In genomic region chr5:76283670-76284069, GRCh38 we compare ENCODE assay signal across 24 cellular contexts.
A peak's percentile ranks its signal among the peaks of the same experiment; 100 is the strongest.
DNase-seq lines count a peak whose midpoint lies in the region; ATAC-seq, FAIRE-seq and TF ChIP-seq lines count a peak whose summit lies in the region.
"Had no signal": no experiment of that assay in that cellular context is flagged by ENCODE, and none has a peak within 500 bp of the region (broad histone marks: within the 10 kb centered on the region; RNA-seq: fewer than 3 reads in every experiment).

No MANE protein-coding gene starts in this region.

- H3K9me3 Mint-ChIP-seq in activated CD8-positive, alpha-beta T cell treated with anti-CD3 and anti-CD28 coated beads, Interleukin-2, amount 10 ng/mL, durations not matched to agents 7 days and 5 days (ENCODE audit: insufficient read depth): no peaks in the 10 kb centered on the region
- H3K9me3 Mint-ChIP-seq in activated CD8-positive, alpha-beta T cell treated with anti-CD3 and anti-CD28 coated beads for 36 hours: no peaks in the 10 kb centered on the region
- H3K9me3 Mint-ChIP-seq in GM23338 (no peaks in the 10 kb centered on the region), CD14-positive monocyte (peaks cover 0 to 7% (median 3%) of the 10 kb centered on the region in 7 donors)
- H3K9me3 Mint-ChIP-seq: CD8-positive, alpha-beta T cell had no signal

- no peak overlapping the region for H3K27ac Mint-ChIP-seq in activated CD8-positive, alpha-beta T cell treated with anti-CD3 and anti-CD28 coated beads, Interleukin-2, amount 10 ng/mL, durations not matched to agents 7 days and 5 days
- H3K27ac Mint-ChIP-seq in activated CD8-positive, alpha-beta T cell treated with anti-CD3 and anti-CD28 coated beads for 36 hours: no peak overlapping the region
- H3K27ac Mint-ChIP-seq in GM23338 (no peak overlapping the region), CD14-positive monocyte (no peak overlapping the region)
- H3K27ac Mint-ChIP-seq: B cell; CD8-positive, alpha-beta T cell had no signal

- H3K4me1 ChIP-seq in GM23338 (ENCODE audit: insufficient read depth): no peaks in the 10 kb centered on the region

- TF ChIP-seq CTCF in activated CD8-positive, alpha-beta T cell treated with anti-CD3 and anti-CD28 coated beads for 36 hours (IDR thresholded peaks at IDR 0.05): no peak
- no peak for TF ChIP-seq CTCF in bronchial epithelial cell (IDR thresholded peaks at IDR 0.05; ENCODE audit: insufficient read depth, low read length, severe bottlenecking)
- no peak for TF ChIP-seq CTCF in GM23338 (conservative IDR thresholded peaks at IDR 0.05; ENCODE audit: low read depth in 2 of 2)
- no peak for TF ChIP-seq CTCF in CD14-positive monocyte (IDR thresholded peaks at IDR 0.05)

- no peaks in the 10 kb centered on the region for H4K20me1 ChIP-seq in GM23338 (replicated peaks; ENCODE audit: insufficient read depth)

- H3K36me3 Mint-ChIP-seq in activated CD8-positive, alpha-beta T cell treated with anti-CD3 and anti-CD28 coated beads, Interleukin-2, amount 10 ng/mL, durations not matched to agents 7 days and 5 days (ENCODE audit: low read depth): no peaks in the 10 kb centered on the region
- H3K36me3 Mint-ChIP-seq in activated CD8-positive, alpha-beta T cell treated with anti-CD3 and anti-CD28 coated beads for 36 hours (ENCODE audit: low read depth): no peaks in the 10 kb centered on the region
- H3K36me3 Mint-ChIP-seq in GM23338 (ENCODE audit: low read depth) (no peaks in the 10 kb centered on the region), CD14-positive monocyte (no peaks in the 10 kb centered on the region)
- H3K36me3 Mint-ChIP-seq: CD8-positive, alpha-beta T cell had no signal

- no peak overlapping the region for H2AFZ ChIP-seq in GM23338
- H2AFZ ChIP-seq: GM23248 had no signal

- intact Hi-C loops in activated CD8-positive, alpha-beta T cell treated with anti-CD3 and anti-CD28 coated beads for 36 hours (cut with micrococcal nuclease): no loop called here
- intact Hi-C loops in left colon (cut with DNase I, micrococcal nuclease) (no loop called here), CD14-positive monocyte (cut with micrococcal nuclease) (no loop called here)

- H3K9me2 ChIP-seq in GM23338 (ENCODE audit: insufficient read depth): peaks cover 22% of the 10 kb centered on the region

- CTCF ChIA-PET in activated CD8-positive, alpha-beta T cell treated with anti-CD3 and anti-CD28 coated beads, Interleukin-2, amount 10 ng/mL, durations not matched to agents 7 days and 5 days (lab: Charles Lee): interaction anchor here (1.1 to 2.1 kb wide), 2 partner anchors 17 to 26 kb away, joined by 4 to 5 read pairs; no protein-coding TSS in a partner anchor
- CTCF ChIA-PET in activated CD8-positive, alpha-beta T cell treated with anti-CD3 and anti-CD28 coated beads for 36 hours (lab: Charles Lee): interaction anchor here (1.3 kb wide), 1 partner anchor 27 kb away, joined by 3 read pairs; no protein-coding TSS in a partner anchor

- no peak for FAIRE-seq in bronchial epithelial cell (lab: Jason Lieb, UNC)
- FAIRE-seq: HTR-8/SVneo had no signal

- H3K4me3 ChIP-seq in bronchial epithelial cell (ENCODE audit: low read depth, low read length) (no peak overlapping the region), GM23338 (no peak overlapping the region)
- H3K4me3 ChIP-seq: GM23248 had no signal

- H3K36me3 ChIP-seq in bronchial epithelial cell (ENCODE audit: control insufficient read depth, insufficient read depth, low read length): no peaks in the 10 kb centered on the region
- no peaks in the 10 kb centered on the region for H3K36me3 ChIP-seq in GM23338 (ENCODE audit: insufficient read depth)

- no peak for DNase-seq in activated CD8-positive, alpha-beta T cell treated with anti-CD3 and anti-CD28 coated beads, Interleukin-2, amount 10 ng/mL, durations not matched to agents 7 days and 5 days
- DNase-seq in activated CD8-positive, alpha-beta T cell treated with anti-CD3 and anti-CD28 coated beads for 36 hours: no peak
- DNase-seq in bronchial epithelial cell (ENCODE audit: low read depth) (peak; percentile 99), left colon (no peak), GM23338 (ENCODE audit: low spot score) (no peak), putamen (ENCODE audit: low spot score) (no peak), CD14-positive monocyte (ENCODE audit: low spot score) (no peak)
- DNase-seq: Calu3; CD8-positive, alpha-beta T cell; GF-D8; GM23248; HCEC 1CT; IMR-90; MM.1S; NCI-H1092; NCI-H1436 treated with DMSO at 0.1 percent for 48 hours; NCI-H2029 treated with DMSO at 0.1 percent for 48 hours; NCI-H2171; NCI-H446 treated with DMSO at 0.1 percent for 48 hours; OCI-M1; SIG-M5 had no signal

- no peak overlapping the region for H3K4me2 ChIP-seq in GM23338

- no peaks in the 10 kb centered on the region for H3K27me3 ChIP-seq in bronchial epithelial cell (ENCODE audit: control insufficient read depth, insufficient read depth, low read length)
- H3K27me3 ChIP-seq in GM23338 (ENCODE audit: insufficient read depth): no peaks in the 10 kb centered on the region

- H3K27ac ChIP-seq in GM23338 (ENCODE audit: low read depth): no peak overlapping the region
- H3K27ac ChIP-seq: GM23248, HL-60 had no signal

- H3K4me3 Mint-ChIP-seq in activated CD8-positive, alpha-beta T cell treated with anti-CD3 and anti-CD28 coated beads, Interleukin-2, amount 10 ng/mL, durations not matched to agents 7 days and 5 days: no peak overlapping the region
- no peak overlapping the region for H3K4me3 Mint-ChIP-seq in activated CD8-positive, alpha-beta T cell treated with anti-CD3 and anti-CD28 coated beads for 36 hours
- H3K4me3 Mint-ChIP-seq in GM23338: no peak overlapping the region
- no peak overlapping the region for H3K4me3 Mint-ChIP-seq in CD14-positive monocyte
- H3K4me3 Mint-ChIP-seq: B cell; CD8-positive, alpha-beta T cell had no signal

- H3K79me2 ChIP-seq in GM23338 (replicated peaks; ENCODE audit: insufficient read depth): no peaks in the 10 kb centered on the region

- H3K27me3 Mint-ChIP-seq in activated CD8-positive, alpha-beta T cell treated with anti-CD3 and anti-CD28 coated beads, Interleukin-2, amount 10 ng/mL, durations not matched to agents 7 days and 5 days (ENCODE audit: low read depth): peaks cover 2% of the 10 kb centered on the region
- H3K27me3 Mint-ChIP-seq in activated CD8-positive, alpha-beta T cell treated with anti-CD3 and anti-CD28 coated beads for 36 hours: no peaks in the 10 kb centered on the region
- H3K27me3 Mint-ChIP-seq in GM23338 (ENCODE audit: insufficient read depth, low read depth, poor library complexity): peaks cover 5% of the 10 kb centered on the region
- H3K27me3 Mint-ChIP-seq in CD14-positive monocyte (ENCODE audit: low read depth in 3 of 3): no peaks in the 10 kb centered on the region
- H3K27me3 Mint-ChIP-seq: B cell had no signal

- ATAC-seq in activated CD8-positive, alpha-beta T cell treated with anti-CD3 and anti-CD28 coated beads, Interleukin-2, amount 10 ng/mL, durations not matched to agents 7 days and 5 days: peak; percentile 51
- no peak for ATAC-seq in activated CD8-positive, alpha-beta T cell treated with anti-CD3 and anti-CD28 coated beads for 36 hours
- ATAC-seq in left colon (peak; percentile 70), GM23338 (no peak)
- ATAC-seq: CD8-positive, alpha-beta T cell had no signal

- peaks cover 5% of the 10 kb centered on the region for H3K4me1 Mint-ChIP-seq in activated CD8-positive, alpha-beta T cell treated with anti-CD3 and anti-CD28 coated beads, Interleukin-2, amount 10 ng/mL, durations not matched to agents 7 days and 5 days (ENCODE audit: low read depth)
- H3K4me1 Mint-ChIP-seq in activated CD8-positive, alpha-beta T cell treated with anti-CD3 and anti-CD28 coated beads for 36 hours (ENCODE audit: low read depth): no peaks in the 10 kb centered on the region
- H3K4me1 Mint-ChIP-seq in GM23338 (no peaks in the 10 kb centered on the region), CD14-positive monocyte (peaks cover 2% of the 10 kb centered on the region)
- H3K4me1 Mint-ChIP-seq: B cell had no signal

- POLR2A ChIA-PET in activated CD8-positive, alpha-beta T cell treated with anti-CD3 and anti-CD28 coated beads, Interleukin-2, amount 10 ng/mL, durations not matched to agents 7 days and 5 days (lab: Charles Lee): no interaction called here
- POLR2A ChIA-PET in activated CD8-positive, alpha-beta T cell treated with anti-CD3 and anti-CD28 coated beads for 36 hours (lab: Charles Lee): interaction anchor here (0.8 kb wide), 1 partner anchor 449 kb away, joined by 3 read pairs; no protein-coding TSS in a partner anchor

- no peaks in the 10 kb centered on the region for H3F3A ChIP-seq in GM23338 (replicated peaks; ENCODE audit: low read depth)

TF ChIP-seq in GM23338, 12 proteins besides CTCF, POLR2A, EP300 and RAD21 (continues in another document):
- TF ChIP-seq CREB1 (CRISPR knock-in tag; IDR thresholded peaks at IDR 0.05; ENCODE audit: low read depth): no peak
- no peak for TF ChIP-seq ZNF114 (CRISPR knock-in tag; IDR thresholded peaks at IDR 0.05)
- no peak for TF ChIP-seq JUNB (IDR thresholded peaks at IDR 0.05; ENCODE audit: unreplicated experiment)
- TF ChIP-seq ETS1 (IDR thresholded peaks at IDR 0.05): no peak
- no peak for TF ChIP-seq STAT1 (IDR thresholded peaks at IDR 0.05; ENCODE audit: unreplicated experiment)
- no peak for TF ChIP-seq EZH2 (IDR thresholded peaks at IDR 0.05; ENCODE audit: low read depth, unreplicated experiment)
- no peak for TF ChIP-seq NANOG (IDR thresholded peaks at IDR 0.05; ENCODE audit: borderline replicate concordance)
- TF ChIP-seq POLR2AphosphoS5 (IDR thresholded peaks at IDR 0.05; ENCODE audit: low read depth): no peak

Comparison
In these comparisons a context has a peak if more than half of its experiments do, and no peak if none do; other contexts are left out.
1. ATAC-seq: peak in activated CD8-positive, alpha-beta T cell treated with anti-CD3 and anti-CD28 coated beads, Interleukin-2, amount 10 ng/mL, durations not matched to agents 7 days and 5 days (single experiment) and left colon (single experiment); none in activated CD8-positive, alpha-beta T cell treated with anti-CD3 and anti-CD28 coated beads for 36 hours (single experiment) and GM23338 (single experiment).